8 cellular contexts compared by ENCODE assay signal in genomic region chr18:75210274-75211001, GRCh38. TPM values are rescaled to one million over a fixed set of nuclear protein-coding genes. Genes with fewer than 3 reads are reported as not detected.
DNase-seq lines count a peak whose midpoint lies in the region; ATAC-seq and TF ChIP-seq lines count a peak whose summit lies in the region.

Gene TSHZ1 (plus strand): TSS chr18:75210797. CDS start chr18:75211877, 1,080 bp downstream.

- peaks cover 60% of the 10 kb centered on the region for H3K4me1 Mint-ChIP-seq in CD14-positive monocyte

- DNase-seq in CD14-positive monocyte (ENCODE audit: low spot score) = no peak
- DNase-seq in GM19240 (ENCODE audit: insufficient read length, low spot score) = peak; percentile 79
- DNase-seq in NCI-H460 (ENCODE audit: extremely low read depth, low read depth) = peak; percentile 71
- peak; percentile 95 for DNase-seq in dermis microvascular lymphatic vessel endothelial cell (ENCODE audit: low read depth in 2 of 2)
- peak; percentile 72 for DNase-seq in left lobe of liver (ENCODE audit: low spot score)
- peak; percentile 68 for DNase-seq in stimulated activated CD4-positive, alpha-beta T cell treated with anti-CD3 and anti-CD28 coated beads, Interleukin-4, amount 100 ng/mL, for 24 hours

- H3K9me3 Mint-ChIP-seq in CD14-positive monocyte = peaks cover 0 to under 1% (median 0%) of the 10 kb centered on the region in 7 donors

- intact Hi-C loops in CD14-positive monocyte (cut with micrococcal nuclease) = no loop called here

- no peak for TF ChIP-seq CTCF in CD14-positive monocyte (IDR thresholded peaks at IDR 0.05)

- H3K36me3 Mint-ChIP-seq in CD14-positive monocyte = peaks cover 12 to 18% of the 10 kb centered on the region in 2 donors

- H3K4me3 Mint-ChIP-seq in CD14-positive monocyte = peak within 1 kb of the TSS; percentile 97 to 99

- peak within 1 kb of the TSS; percentile 88 to 95 (median 91) for H3K27ac Mint-ChIP-seq in CD14-positive monocyte

- ATAC-seq in HG03457 (IDR thresholded peaks at IDR 0.05; ENCODE audit: unreplicated experiment) (peak; percentile 38), left lobe of liver (peak; percentile 46)
- peak; percentile 39 for ATAC-seq in activated CD4-positive, CD25-positive, alpha-beta regulatory T cell treated with anti-CD3 and anti-CD28 coated beads, Interleukin-2, amount 50 U/mL, for 24 hours

- peaks cover 1 to 20% (median 11%) of the 10 kb centered on the region in 3 donors for H3K27me3 Mint-ChIP-seq in CD14-positive monocyte (ENCODE audit: low read depth in 3 of 3)

RNA-seq across cellular contexts. Expression of gene TSHZ1, which starts in this region (rescaled TPM):
- 1 to 10 TPM in 1 of 2 donors, under 1 TPM in 1; 0.76 to 1.4 TPM for polyA plus RNA-seq in CD14-positive monocyte
- 5.1 and 6.3 TPM in 2 replicates for total RNA-seq in NCI-H460 (2014; rRNA removed; shearing (Covaris generic))
- polyA plus RNA-seq in NCI-H460 (2014; cell fraction: nucleus; rRNA removed) = 3.5 and 4.4 TPM in 2 replicates
- total RNA-seq in dermis microvascular lymphatic vessel endothelial cell (6.5 and 13.4 TPM in 2 replicates), left lobe of liver (12.1 TPM)
